13 cellular contexts compared by ENCODE assay signal in the genomic region with DNA sequence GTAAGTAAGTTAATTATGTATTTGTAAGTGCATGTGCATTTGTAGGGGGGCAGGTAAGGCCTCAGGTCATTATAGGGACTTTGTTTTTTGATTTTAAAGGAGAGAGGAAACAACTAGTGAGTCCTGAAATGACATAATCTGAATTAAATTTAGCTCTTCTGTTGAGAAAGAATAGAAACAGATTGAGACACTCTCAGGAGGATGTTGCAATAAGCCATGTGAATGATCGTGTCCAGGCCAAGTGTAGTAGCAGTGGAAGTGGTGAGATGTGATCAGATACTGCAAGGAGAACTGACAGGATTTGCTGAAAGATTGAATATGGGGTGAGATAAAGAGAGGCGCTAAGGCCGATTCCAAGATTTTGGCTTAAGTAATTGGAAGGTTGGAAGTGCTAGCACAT. TPM values are rescaled to one million over a fixed set of nuclear protein-coding genes. Genes with fewer than 3 reads are reported as not detected.
A peak's percentile ranks its signal among the peaks of the same experiment; 100 is the strongest.
DNase-seq lines count a peak whose midpoint lies in the region; FAIRE-seq and TF ChIP-seq lines count a peak whose summit lies in the region.
"Had no signal": no experiment of that assay in that cellular context is flagged by ENCODE, and none has a peak within 500 bp of the region (broad histone marks: within the 10 kb centered on the region; RNA-seq: fewer than 3 reads in every experiment).

No MANE protein-coding gene starts in this region.

- intact Hi-C loops in vagina (cut with DNase I), result no loop called here
- intact Hi-C loops in esophagus muscularis mucosa (cut with DNase I), result loop anchor here (5.0 kb wide), 1 partner anchor 780 kb away; the partner anchor contains the start of gene RSPO3

- no peaks in the 10 kb centered on the region for H3K9me3 Mint-ChIP-seq in astrocyte (ENCODE audit: unreplicated experiment)

- H3K4me3 Mint-ChIP-seq in astrocyte (ENCODE audit: unreplicated experiment), result no peak overlapping the region
- H3K4me3 Mint-ChIP-seq: immature natural killer cell had no signal

- TF ChIP-seq POLR2A in vagina (IDR thresholded peaks at IDR 0.05) (no peak), esophagus muscularis mucosa (IDR thresholded peaks at IDR 0.05; ENCODE audit: low read depth) (no peak)

- no peak overlapping the region for H3K4me2 ChIP-seq in astrocyte (ENCODE audit: low read length)

- FAIRE-seq in astrocyte (lab: Jason Lieb, UNC), result no peak
- FAIRE-seq: H54 had no signal

- H3K79me2 ChIP-seq in astrocyte (ENCODE audit: insufficient read depth, low read length), result peaks cover 17% of the 10 kb centered on the region

- no peak overlapping the region for H3K9ac ChIP-seq in astrocyte (ENCODE audit: low read length)

- no peaks in the 10 kb centered on the region for H3K36me3 Mint-ChIP-seq in astrocyte (ENCODE audit: low read depth, unreplicated experiment)
- H3K36me3 Mint-ChIP-seq: immature natural killer cell had no signal

- no peak overlapping the region for H3K27ac Mint-ChIP-seq in astrocyte (ENCODE audit: unreplicated experiment)
- H3K27ac Mint-ChIP-seq: immature natural killer cell had no signal

- H3K27ac ChIP-seq in astrocyte (ENCODE audit: low read depth, low read length) (no peak overlapping the region), vagina (peak overlapping the region; percentile 46), esophagus muscularis mucosa (replicated peaks in 1 of 4) (peak overlapping the region in 1 of 4 donors; percentile 36)

- H3K27me3 Mint-ChIP-seq in astrocyte (ENCODE audit: low read depth, unreplicated experiment), result no peaks in the 10 kb centered on the region

- WGBS in esophagus muscularis mucosa, result 58% methylated on average over 3 of the region's 3 CpGs

- no peaks in the 10 kb centered on the region for H4K20me1 ChIP-seq in astrocyte (ENCODE audit: insufficient read depth, low read length)

- TF ChIP-seq EP300 in esophagus muscularis mucosa (IDR thresholded peaks at IDR 0.05), result no peak

- peaks cover 4% of the 10 kb centered on the region for H3K4me1 Mint-ChIP-seq in astrocyte (ENCODE audit: low read depth, unreplicated experiment)

- H3K9me3 ChIP-seq in astrocyte (ENCODE audit: insufficient read depth, low read depth, low read length) (no peaks in the 10 kb centered on the region), vagina (no peaks in the 10 kb centered on the region), esophagus muscularis mucosa (no peaks in the 10 kb centered on the region)

- H2AFZ ChIP-seq in astrocyte (ENCODE audit: low read depth, low read length), result no peak overlapping the region

- H3K4me3 ChIP-seq in astrocyte (ENCODE audit: insufficient read depth, low read depth, low read length) (no peak overlapping the region), vagina (no peak overlapping the region), esophagus muscularis mucosa (no peak overlapping the region)

- no peak for TF ChIP-seq CTCF in astrocyte (IDR thresholded peaks at IDR 0.05; ENCODE audit: insufficient read depth, low read depth, low read length)
- no peak for TF ChIP-seq CTCF in vagina (IDR thresholded peaks at IDR 0.05)
- no peak for TF ChIP-seq CTCF in esophagus muscularis mucosa (IDR thresholded peaks at IDR 0.05)

- H3K4me1 ChIP-seq in astrocyte (ENCODE audit: insufficient read depth, low read length), result peaks cover 8% of the 10 kb centered on the region
- H3K4me1 ChIP-seq in vagina, result peaks cover 12% of the 10 kb centered on the region
- peaks cover 5 to 16% (median 13%) of the 10 kb centered on the region in 4 donors for H3K4me1 ChIP-seq in esophagus muscularis mucosa

- H3K36me3 ChIP-seq in astrocyte (ENCODE audit: insufficient read depth, low read length) (no peaks in the 10 kb centered on the region), vagina (no peaks in the 10 kb centered on the region), esophagus muscularis mucosa (no peaks in the 10 kb centered on the region)

- DNase-seq in HuH-7 (ENCODE audit: low spot score) (peak; percentile 19), astrocyte (ENCODE audit: low read depth) (peak; percentile 23), iris pigment epithelial cell (ENCODE audit: low read depth) (peak; percentile 81), vagina (ENCODE audit: extremely low spot score in 2 of 2) (no peak), cortex of kidney (lab: John Stamatoyannopoulos, UW) (no peak), NCI-H510A (lab: John Stamatoyannopoulos, UW) (no peak), esophagus muscularis mucosa (ENCODE audit: extremely low spot score) (no peak)
- DNase-seq: activated CD4-positive, alpha-beta T cell treated with anti-CD3 and anti-CD28 coated beads for 1 hour; activated naive CD4-positive, alpha-beta T cell; immature natural killer cell; NCI-H1694; nucleus accumbens had no signal

- no peaks in the 10 kb centered on the region for H3K27me3 ChIP-seq in astrocyte (ENCODE audit: insufficient read depth, low read length)
- no peaks in the 10 kb centered on the region for H3K27me3 ChIP-seq in vagina
- no peaks in the 10 kb centered on the region for H3K27me3 ChIP-seq in esophagus muscularis mucosa

RNA-seq across cellular contexts. Expression of gene CENPW, which starts 2.6 kb away (rescaled TPM):
- 16.0 and 16.1 TPM in 2 replicates for total RNA-seq in astrocyte
- 6.4 TPM for total RNA-seq in vagina
- total RNA-seq in esophagus muscularis mucosa, result 1 to 10 TPM in 2 of 4 donors, under 1 TPM in 1, not detected in 1; 0.83 to 4.2 (median 1.7) TPM

Comparison
In these comparisons a context has a peak if more than half of its experiments do, and no peak if none do; other contexts are left out.
1. DNase-seq: peak in HuH-7 (single experiment), astrocyte (single experiment) and iris pigment epithelial cell (single experiment); none in vagina (0 of 2), cortex of kidney (single experiment), NCI-H510A (single experiment) and esophagus muscularis mucosa (single experiment).